In genomic region chr2:48674933-48675332, GRCh38 we compare ENCODE assay signal across 1 cellular context.
TF ChIP-seq lines count a peak whose summit lies in the region.

No MANE protein-coding gene starts in this region.

TF ChIP-seq in SK-N-SH, 30 proteins besides CTCF, POLR2A, EP300 and RAD21 (continued from another document):
- TF ChIP-seq FOXM1 (IDR thresholded peaks at IDR 0.05; ENCODE audit: low read depth): no peak
- TF ChIP-seq SMC3 (IDR thresholded peaks at IDR 0.05; ENCODE audit: low read depth, low read length): no peak
- no peak for TF ChIP-seq GABPA (IDR thresholded peaks at IDR 0.05; ENCODE audit: low read depth)
